In the genomic region with DNA sequence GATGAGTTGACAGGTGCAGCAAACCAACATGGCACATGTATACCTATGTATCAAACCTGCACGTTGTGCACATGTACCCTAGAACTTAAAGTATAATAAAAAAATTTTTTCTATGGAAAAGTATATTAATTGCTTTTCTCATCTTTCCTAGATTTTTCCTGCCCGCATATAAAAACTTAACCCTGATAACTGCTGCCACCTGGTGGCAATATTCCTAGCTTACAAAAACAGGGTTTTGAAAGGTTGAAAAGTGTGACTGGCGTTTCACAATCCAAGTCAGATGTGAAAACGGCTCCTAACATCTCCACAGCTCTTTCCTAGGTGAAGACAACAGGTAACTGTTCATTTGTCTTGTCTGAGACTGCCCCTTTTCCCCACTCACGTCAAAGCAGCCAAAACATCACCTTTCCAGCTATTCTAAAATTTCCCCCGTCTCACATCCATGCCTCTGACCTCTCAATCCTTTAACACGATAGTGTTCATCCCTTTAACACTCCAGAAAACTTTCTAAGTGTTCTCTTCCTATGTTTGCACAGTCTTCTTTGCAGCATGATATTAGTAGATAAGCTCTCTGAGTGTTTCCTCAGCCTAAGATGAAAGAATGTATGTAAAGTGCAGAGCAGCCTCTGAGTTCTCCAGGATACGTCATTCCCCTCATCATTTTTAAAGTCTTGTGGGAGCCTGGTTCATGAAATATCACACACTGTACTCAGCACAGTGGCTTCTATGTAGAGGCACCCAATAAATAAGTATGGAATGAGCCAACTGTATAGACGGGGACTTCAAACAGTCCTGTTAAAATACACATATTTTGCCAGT, we compare ENCODE assay signal across 8 cellular contexts. TPM values are rescaled to one million over a fixed set of nuclear protein-coding genes. Genes with fewer than 3 reads are reported as not detected.
DNase-seq lines count a peak whose midpoint lies in the region; ATAC-seq and TF ChIP-seq lines count a peak whose summit lies in the region.

No MANE protein-coding gene starts in this region.

- ATAC-seq in gastroesophageal sphincter: no peak
- no peak for ATAC-seq in GM18868 (IDR thresholded peaks at IDR 0.05; ENCODE audit: unreplicated experiment)
- ATAC-seq in GM18861 (IDR thresholded peaks at IDR 0.05; ENCODE audit: unreplicated experiment): no peak

- no peak for TF ChIP-seq EP300 in gastroesophageal sphincter (IDR thresholded peaks at IDR 0.05)

- DNase-seq in GM13977 (ENCODE audit: low spot score) (peak; percentile 39), NCI-H526 (lab: John Stamatoyannopoulos, UW) (peak; percentile 42 to 75), retina (peak; percentile 45)
- peak; percentile 3 to 6 for DNase-seq in activated CD8-positive, alpha-beta memory T cell treated with anti-CD3 and anti-CD28 coated beads for 4 hours (ENCODE audit: low read depth in 2 of 2)

- H3K9me3 ChIP-seq in gastroesophageal sphincter: no peaks in the 10 kb centered on the region

- no peak overlapping the region for H3K4me3 ChIP-seq in gastroesophageal sphincter

- H3K27ac ChIP-seq in C4-2B (no peak overlapping the region), gastroesophageal sphincter (no peak overlapping the region)

- TF ChIP-seq CTCF in C4-2B (conservative IDR thresholded peaks at IDR 0.05) (peak; percentile 86), GM13977 (IDR thresholded peaks at IDR 0.05; ENCODE audit: extremely low read depth, insufficient read depth, missing control alignments) (peak; percentile 65), gastroesophageal sphincter (IDR thresholded peaks at IDR 0.05) (peak; percentile 60 to 76 (median 73))

- WGBS in gastroesophageal sphincter (ENCODE audit: low coverage in 1 of 2), 2 donors: 18 to 32% methylated on average over 9 of the region's 9 CpGs

- in situ Hi-C loops in GM13977 (cut with MboI; ENCODE audit: low pct_unique_long_range_greater_than_20kb, low sequenced_read_pairs, unreplicated experiment): loop anchor here (10.0 kb wide), 1 partner anchor 175 kb away; a partner anchor contains a TSS

- H3K36me3 ChIP-seq in gastroesophageal sphincter: no peaks in the 10 kb centered on the region

- no peak for TF ChIP-seq POLR2A in gastroesophageal sphincter (IDR thresholded peaks at IDR 0.05)

- no peaks in the 10 kb centered on the region for H3K4me1 ChIP-seq in gastroesophageal sphincter

- peaks cover 28% of the 10 kb centered on the region for H3K27me3 ChIP-seq in gastroesophageal sphincter

RNA-seq across cellular contexts. Expression of a gene that starts 27.5 kb away (rescaled TPM):
- 1 to 10 TPM in 3 of 4 donors, under 1 TPM in 1; 0.25 to 3.6 (median 2.1) TPM for total RNA-seq in gastroesophageal sphincter

RNA-seq across cellular contexts. Expression of a gene that starts 49.1 kb away (rescaled TPM):
- total RNA-seq in gastroesophageal sphincter: 10 to 100 TPM; 20.5 to 33.5 (median 28.7) TPM

RNA-seq across cellular contexts. Expression of a gene that starts 49.3 kb away (rescaled TPM):
- total RNA-seq in gastroesophageal sphincter: 100 to 1,000 TPM; 166 to 232 (median 192) TPM

Comparison
In these comparisons a context has a peak if more than half of its experiments do, and no peak if none do; other contexts are left out.
1. DNase-seq: peak in every context shown above with its lines; median percentile 58 in NCI-H526; 45 in retina; 39 in GM13977; 4 in activated CD8-positive, alpha-beta memory T cell treated with anti-CD3 and anti-CD28 coated beads for 4 hours.